Comparison of ENCODE assay signal across 22 cellular contexts in genomic region chr10:44954962-44955361, GRCh38. TPM values are rescaled to one million over a fixed set of nuclear protein-coding genes. Genes with fewer than 3 reads are reported as not detected.
DNase-seq lines count a peak whose midpoint lies in the region; ATAC-seq and TF ChIP-seq lines count a peak whose summit lies in the region.
"Had no signal": no experiment of that assay in that cellular context is flagged by ENCODE, and none has a peak within 500 bp of the region (broad histone marks: within the 10 kb centered on the region; RNA-seq: fewer than 3 reads in every experiment).

No MANE protein-coding gene starts in this region.

- peaks cover 12 to 62% (median 40%) of the 10 kb centered on the region in 11 experiments; a peak in 21 of 22 replicates for H3K36me3 ChIP-seq in BLaER1 treated with 17β-estradiol and CSF1 and Interleukin-3, amounts not matched to agents 10 nM and 100 nM
- peaks cover 0 to 10% (median 3%) of the 10 kb centered on the region in 4 donors for H3K36me3 ChIP-seq in stomach
- H3K36me3 ChIP-seq: HAP-1 had no signal

- no peaks in the 10 kb centered on the region for H3K27me3 Mint-ChIP-seq in activated T-helper 1 cell treated with anti-CD3 and anti-CD28 coated beads, Interleukin-12 subunit alpha, Interleukin-12 subunit beta, Interleukin-2, Interleukin-4 antibody, amounts not matched to agents 30 ng/mL and 10 ng/mL and 1 ng/mL, durations not matched to agents 14 hours and 24 hours and 36 hours (ENCODE audit: insufficient read depth)
- H3K27me3 Mint-ChIP-seq in neural crest cell (ENCODE audit: low read depth): no peaks in the 10 kb centered on the region
- H3K27me3 Mint-ChIP-seq: CD4-positive, alpha-beta memory T cell had no signal

- H3K9me3 Mint-ChIP-seq in activated T-helper 1 cell treated with anti-CD3 and anti-CD28 coated beads, Interleukin-12 subunit alpha, Interleukin-12 subunit beta, Interleukin-2, Interleukin-4 antibody, amounts not matched to agents 30 ng/mL and 10 ng/mL and 1 ng/mL, durations not matched to agents 14 hours and 24 hours and 36 hours: no peaks in the 10 kb centered on the region
- no peaks in the 10 kb centered on the region for H3K9me3 Mint-ChIP-seq in neural crest cell
- H3K9me3 Mint-ChIP-seq: CD4-positive, alpha-beta memory T cell had no signal

- H3K4me3 ChIP-seq in AG04450 (ENCODE audit: low read depth, low read length) (no peak overlapping the region), stomach (no peak overlapping the region)
- H3K4me3 ChIP-seq in BLaER1 treated with 17β-estradiol and CSF1 and Interleukin-3, amounts not matched to agents 10 nM and 100 nM: no peak overlapping the region
- H3K4me3 ChIP-seq: GM12878, GM23248, HAP-1, SK-N-MC had no signal

- H3K4me3 Mint-ChIP-seq in activated T-helper 1 cell treated with anti-CD3 and anti-CD28 coated beads, Interleukin-12 subunit alpha, Interleukin-12 subunit beta, Interleukin-2, Interleukin-4 antibody, amounts not matched to agents 30 ng/mL and 10 ng/mL and 1 ng/mL, durations not matched to agents 14 hours and 24 hours and 36 hours: peak overlapping the region; percentile 21
- peak overlapping the region; percentile 50 for H3K4me3 Mint-ChIP-seq in neural crest cell

- TF ChIP-seq CTCF in AG04450 (IDR thresholded peaks at IDR 0.05; ENCODE audit: low read depth, low read length) (no peak), neural crest cell (conservative IDR thresholded peaks at IDR 0.05) (no peak), stomach (IDR thresholded peaks at IDR 0.05) (no peak), foreskin keratinocyte (conservative IDR thresholded peaks at IDR 0.05) (no peak)

- H3K4me1 Mint-ChIP-seq in activated T-helper 1 cell treated with anti-CD3 and anti-CD28 coated beads, Interleukin-12 subunit alpha, Interleukin-12 subunit beta, Interleukin-2, Interleukin-4 antibody, amounts not matched to agents 30 ng/mL and 10 ng/mL and 1 ng/mL, durations not matched to agents 14 hours and 24 hours and 36 hours (ENCODE audit: low read depth): peaks cover 13% of the 10 kb centered on the region
- peaks cover 70% of the 10 kb centered on the region for H3K4me1 Mint-ChIP-seq in neural crest cell

- no peaks in the 10 kb centered on the region; a peak in 1 of 22 replicates for H4K20me1 ChIP-seq in BLaER1 treated with 17β-estradiol and CSF1 and Interleukin-3, amounts not matched to agents 10 nM and 100 nM

- TF ChIP-seq EP300 in stomach (IDR thresholded peaks at IDR 0.05): no peak

- POLR2A ChIA-PET in AG04450 (lab: Yijun Ruan, JAX): no interaction called here

- no peaks in the 10 kb centered on the region for H3K9me3 ChIP-seq in AG04450 (ENCODE audit: control insufficient read depth, insufficient read depth, low read length)
- H3K9me3 ChIP-seq in BLaER1 treated with 17β-estradiol and CSF1 and Interleukin-3, amounts not matched to agents 10 nM and 100 nM (replicated peaks in 1 of 11): peaks cover 0 to 10% (median 8%) of the 10 kb centered on the region in 11 experiments; a peak in 17 of 22 replicates
- no peaks in the 10 kb centered on the region for H3K9me3 ChIP-seq in stomach
- H3K9me3 ChIP-seq: HAP-1 had no signal

- H3K27ac ChIP-seq in AG04450 (ENCODE audit: low read depth, low read length) (peak overlapping the region; percentile 31), stomach (peak overlapping the region in 1 of 5 donors; percentile 46), foreskin keratinocyte (no peak overlapping the region)
- peak overlapping the region in 1 of 11 experiments; percentile 31; a peak in 2 of 22 replicates for H3K27ac ChIP-seq in BLaER1 treated with 17β-estradiol and CSF1 and Interleukin-3, amounts not matched to agents 10 nM and 100 nM
- H3K27ac ChIP-seq: GM23248, SK-N-MC had no signal

- intact Hi-C loops in activated T-helper 1 cell treated with anti-CD3 and anti-CD28 coated beads, Interleukin-12 subunit alpha, Interleukin-12 subunit beta, Interleukin-2, Interleukin-4 antibody, amounts not matched to agents 30 ng/mL and 10 ng/mL and 1 ng/mL, durations not matched to agents 14 hours and 24 hours and 36 hours (cut with micrococcal nuclease): no loop called here
- intact Hi-C loops in stomach (cut with DNase I; ENCODE audit: low total_unique reads): no loop called here

- CTCF ChIA-PET in AG04450 (lab: Charles Lee): no interaction called here

- peak overlapping the region; percentile 0 to 98 (median 72); a peak in 17 of 22 replicates for H3K4me2 ChIP-seq in BLaER1 treated with 17β-estradiol and CSF1 and Interleukin-3, amounts not matched to agents 10 nM and 100 nM

- DNase-seq in AG04450 (ENCODE audit: low read depth, low spot score) (no peak), neural crest cell (ENCODE audit: low read depth, low spot score) (no peak), stomach (no peak), NCI-H2196 treated with DMSO at 0.1 percent for 48 hours (lab: John Stamatoyannopoulos, UW; ENCODE audit: unreplicated experiment) (no peak), foreskin keratinocyte (no peak), putamen (ENCODE audit: low spot score) (no peak)
- no peak for DNase-seq in activated T-helper 1 cell treated with anti-CD3 and anti-CD28 coated beads, Interleukin-12 subunit alpha, Interleukin-12 subunit beta, Interleukin-2, Interleukin-4 antibody, amounts not matched to agents 30 ng/mL and 10 ng/mL and 1 ng/mL, durations not matched to agents 14 hours and 24 hours and 36 hours (ENCODE audit: low spot score)
- DNase-seq: AML-193; CD4-positive, alpha-beta memory T cell; DMS53; EL; GM23248; KBM-7; NCI-H1105 treated with DMSO at 0.1 percent for 48 hours; NCI-H1694; NCI-H2081 treated with DMSO at 0.1 percent for 48 hours had no signal

- H3K36me3 Mint-ChIP-seq in activated T-helper 1 cell treated with anti-CD3 and anti-CD28 coated beads, Interleukin-12 subunit alpha, Interleukin-12 subunit beta, Interleukin-2, Interleukin-4 antibody, amounts not matched to agents 30 ng/mL and 10 ng/mL and 1 ng/mL, durations not matched to agents 14 hours and 24 hours and 36 hours (ENCODE audit: low read depth): peaks cover 7% of the 10 kb centered on the region
- H3K36me3 Mint-ChIP-seq in neural crest cell (ENCODE audit: low read depth): peaks cover 4% of the 10 kb centered on the region

- no peak overlapping the region for H3K27ac Mint-ChIP-seq in activated T-helper 1 cell treated with anti-CD3 and anti-CD28 coated beads, Interleukin-12 subunit alpha, Interleukin-12 subunit beta, Interleukin-2, Interleukin-4 antibody, amounts not matched to agents 30 ng/mL and 10 ng/mL and 1 ng/mL, durations not matched to agents 14 hours and 24 hours and 36 hours
- H3K27ac Mint-ChIP-seq in neural crest cell (ENCODE audit: unreplicated experiment): no peak overlapping the region

- H3K27me3 ChIP-seq in AG04450 (ENCODE audit: control insufficient read depth, insufficient read depth, low read length) (no peaks in the 10 kb centered on the region), stomach (no peaks in the 10 kb centered on the region), foreskin keratinocyte (no peaks in the 10 kb centered on the region)
- no peaks in the 10 kb centered on the region for H3K27me3 ChIP-seq in BLaER1 treated with 17β-estradiol and CSF1 and Interleukin-3, amounts not matched to agents 10 nM and 100 nM

- ATAC-seq in foreskin keratinocyte: no peak
- ATAC-seq: GM12878, Panc1 had no signal

- H3K9ac ChIP-seq in BLaER1 treated with 17β-estradiol and CSF1 and Interleukin-3, amounts not matched to agents 10 nM and 100 nM: no peak overlapping the region
- H3K9ac ChIP-seq: GM23248 had no signal

- no peak for TF ChIP-seq POLR2A in stomach (IDR thresholded peaks at IDR 0.05)

- H3K4me1 ChIP-seq in BLaER1 treated with 17β-estradiol and CSF1 and Interleukin-3, amounts not matched to agents 10 nM and 100 nM: peaks cover 50 to 82% (median 64%) of the 10 kb centered on the region in 10 experiments
- H3K4me1 ChIP-seq in stomach (peaks cover 23 to 38% (median 31%) of the 10 kb centered on the region in 4 donors), foreskin keratinocyte (peaks cover 7% of the 10 kb centered on the region)

RNA-seq across cellular contexts. Expression of gene RASSF4, which starts 4.6 kb away (rescaled TPM):
- polyA plus RNA-seq in AG04450 (2011; rRNA removed) (11.2 and 13.0 TPM in 2 replicates), stomach (10 to 100 TPM in 2 of 3 donors, 1 to 10 TPM in 1; 7.8 to 13.7 (median 10.4) TPM), foreskin keratinocyte (0.31 and 0.34 TPM in 2 replicates)
- polyA minus RNA-seq in AG04450 (2011; rRNA and poly(A)+ RNA removed): 12.9 and 13.1 TPM in 2 replicates
- 1.3 and 2.5 TPM in 2 replicates for total RNA-seq in activated T-helper 1 cell treated with anti-CD3 and anti-CD28 coated beads, Interleukin-12 subunit alpha, Interleukin-12 subunit beta, Interleukin-2, Interleukin-4 antibody, amounts not matched to agents 30 ng/mL and 10 ng/mL and 1 ng/mL, durations not matched to agents 14 hours and 24 hours and 36 hours
- total RNA-seq in neural crest cell (16.4 and 18.6 TPM in 2 replicates), stomach (10 to 100 TPM in 4 of 5 donors, 1 to 10 TPM in 1; 7.8 to 74.5 (median 22.7) TPM), foreskin keratinocyte (0.21 and 0.51 TPM in 2 replicates)

RNA-seq across cellular contexts. Expression of gene DEPP1, which starts 23.6 kb away (rescaled TPM):
- polyA plus RNA-seq in AG04450 (2011; rRNA removed) (31.1 and 50.3 TPM in 2 replicates), stomach (10 to 100 TPM; 24.4 to 65.1 (median 42.0) TPM), foreskin keratinocyte (0.56 and 0.84 TPM in 2 replicates)
- 70.4 and 97.9 TPM in 2 replicates for polyA minus RNA-seq in AG04450 (2011; rRNA and poly(A)+ RNA removed)
- total RNA-seq in activated T-helper 1 cell treated with anti-CD3 and anti-CD28 coated beads, Interleukin-12 subunit alpha, Interleukin-12 subunit beta, Interleukin-2, Interleukin-4 antibody, amounts not matched to agents 30 ng/mL and 10 ng/mL and 1 ng/mL, durations not matched to agents 14 hours and 24 hours and 36 hours: 4.6 and 5.3 TPM in 2 replicates
- total RNA-seq in neural crest cell (0.50 and 1.1 TPM in 2 replicates), stomach (10 to 100 TPM in 4 of 5 donors, 1 to 10 TPM in 1; 9.8 to 72.9 (median 29.0) TPM), foreskin keratinocyte (0.60 and 0.75 TPM in 2 replicates)
- total RNA-seq: CD4-positive, alpha-beta memory T cell had no signal
- polyA plus RNA-seq: CD4-positive, alpha-beta memory T cell had no signal

RNA-seq across cellular contexts. Expression of gene TMEM72, which starts 43.8 kb away (rescaled TPM):
- polyA plus RNA-seq in AG04450 (2011; rRNA removed) (not detected in 2 replicates), stomach (under 1 TPM in 1 of 3 donors, not detected in 2; 0.13 TPM), foreskin keratinocyte (not detected in 2 replicates)
- not detected in 2 replicates for polyA minus RNA-seq in AG04450 (2011; rRNA and poly(A)+ RNA removed)
- not detected in 2 replicates for total RNA-seq in activated T-helper 1 cell treated with anti-CD3 and anti-CD28 coated beads, Interleukin-12 subunit alpha, Interleukin-12 subunit beta, Interleukin-2, Interleukin-4 antibody, amounts not matched to agents 30 ng/mL and 10 ng/mL and 1 ng/mL, durations not matched to agents 14 hours and 24 hours and 36 hours
- total RNA-seq in neural crest cell (not detected in 2 replicates), stomach (10 to 100 TPM in 1 of 5 donors, 1 to 10 TPM in 1, not detected in 3; 1.3 to 30.4 TPM), foreskin keratinocyte (not detected in 2 replicates)
- total RNA-seq: CD4-positive, alpha-beta memory T cell; GM12878; GM23248; NCI-H460 had no signal
- polyA plus RNA-seq: CD4-positive, alpha-beta memory T cell; GM23248 had no signal

RNA-seq across cellular contexts. Expression of gene ZNF22, which starts 45.8 kb away (rescaled TPM):
- polyA plus RNA-seq in AG04450 (2011; rRNA removed) (17.4 and 23.4 TPM in 2 replicates), stomach (10 to 100 TPM; 12.1 to 23.5 (median 20.2) TPM), foreskin keratinocyte (9.5 and 12.2 TPM in 2 replicates)
- polyA minus RNA-seq in AG04450 (2011; rRNA and poly(A)+ RNA removed): 4.7 and 7.9 TPM in 2 replicates
- 23.1 and 25.6 TPM in 2 replicates for total RNA-seq in activated T-helper 1 cell treated with anti-CD3 and anti-CD28 coated beads, Interleukin-12 subunit alpha, Interleukin-12 subunit beta, Interleukin-2, Interleukin-4 antibody, amounts not matched to agents 30 ng/mL and 10 ng/mL and 1 ng/mL, durations not matched to agents 14 hours and 24 hours and 36 hours
- total RNA-seq in neural crest cell (51.0 and 52.8 TPM in 2 replicates), stomach (10 to 100 TPM in 3 of 5 donors, 1 to 10 TPM in 1, under 1 TPM in 1; 0.58 to 39.8 (median 13.4) TPM), foreskin keratinocyte (16.6 and 18.7 TPM in 2 replicates)
